27 cellular contexts compared by ENCODE assay signal in genomic region chr20:54379893-54380292, GRCh38.
"Had no signal": no experiment of that assay in that cellular context is flagged by ENCODE, and none has a peak within 500 bp of the region (broad histone marks: within the 10 kb centered on the region; RNA-seq: fewer than 3 reads in every experiment).

No MANE protein-coding gene starts in this region.

- FAIRE-seq: pancreas had no signal

- H3K4me1 ChIP-seq: pancreas, psoas muscle, spleen, suprapubic skin, testis, tibial artery, transverse colon, upper lobe of right lung, uterus had no signal

- H3K27me3 ChIP-seq: pancreas, suprapubic skin, testis, tibial artery, transverse colon, upper lobe of right lung, uterus had no signal

- H3K27ac ChIP-seq: neutrophil, pancreas, psoas muscle, skin epidermis, spleen, suprapubic skin, testis, tibial artery, transverse colon, upper lobe of right lung, uterus had no signal

- ATAC-seq: naive thymus-derived CD4-positive, alpha-beta T cell; natural killer cell; pancreas; psoas muscle; right cardiac atrium; sciatic nerve; stimulated activated memory B cell treated with anti-CD40 and anti-IgM and Interleukin-4, amounts not matched to agents 10 μg/mL and 1 μg/mL and 100 μg/mL, for 72 hours; stimulated activated naive CD8-positive, alpha-beta T cell treated with anti-CD3 and anti-CD28 coated beads, Interleukin-15, amount 100 ng/mL, for 72 hours; stimulated activated naive CD8-positive, alpha-beta T cell treated with anti-CD3 and anti-CD28 coated beads, Interleukin-15, Interleukin-2, amounts not matched to agents 100 U/mL and 50 U/mL, for 24 hours; upper lobe of right lung had no signal

- H3K4me3 ChIP-seq: pancreas, psoas muscle, skin epidermis, smooth muscle cell, spleen, suprapubic skin, testis, tibial artery, transverse colon, upper lobe of right lung, uterus had no signal

- H3K36me3 ChIP-seq: neutrophil, pancreas, spleen, suprapubic skin, tibial artery, transverse colon, upper lobe of right lung, uterus had no signal

- DNase-seq: naive thymus-derived CD4-positive, alpha-beta T cell; natural killer cell; nucleus accumbens; pancreas; psoas muscle; right cardiac atrium; spleen; stimulated activated CD4-positive, alpha-beta T cell treated with anti-CD3 and anti-CD28 coated beads, Interleukin-12 subunit alpha, Interleukin-12 subunit beta, amount 100 ng/mL, for 4 hours; stimulated activated CD4-positive, alpha-beta T cell treated with anti-CD3 and anti-CD28 coated beads, Interleukin-1b, Interleukin-23, amount 100 ng/mL, for 48 hours; stimulated activated CD4-positive, alpha-beta T cell treated with anti-CD3 and anti-CD28 coated beads, Interleukin-4, amount 100 ng/mL, for 1 hour; stimulated activated CD4-positive, alpha-beta T cell treated with anti-CD3 and anti-CD28 coated beads, Interleukin-4, amount 100 ng/mL, for 4 hours; stimulated activated CD8-positive, alpha-beta memory T cell treated with anti-CD3 and anti-CD28 coated beads, Interleukin-4, amount 100 ng/mL, for 48 hours; stimulated activated naive CD4-positive, alpha-beta T cell; stimulated activated naive CD8-positive, alpha-beta T cell treated with anti-CD3 and anti-CD28 coated beads, Interleukin-15, amount 100 ng/mL, for 72 hours; stimulated activated naive CD8-positive, alpha-beta T cell treated with anti-CD3 and anti-CD28 coated beads, Interleukin-15, Interleukin-2, amounts not matched to agents 100 U/mL and 50 U/mL, for 24 hours; substantia nigra; testis; tibial artery; transverse colon; upper lobe of right lung; uterus had no signal

- H3K4me2 ChIP-seq: smooth muscle cell had no signal

- H3K9me3 ChIP-seq: neutrophil, pancreas, psoas muscle, spleen, suprapubic skin, testis, tibial artery, transverse colon, upper lobe of right lung, uterus had no signal
